ENCODE assay signal across 8 cellular contexts in genomic region chr18:2541925-2542563, GRCh38. TPM values are rescaled to one million over a fixed set of nuclear protein-coding genes. Genes with fewer than 3 reads are reported as not detected.
DNase-seq lines count a peak whose midpoint lies in the region; ATAC-seq and TF ChIP-seq lines count a peak whose summit lies in the region.
"Not testable (repeated sequence)": the region's sequence is repeated elsewhere in the genome, so short reads cannot be mapped to it uniquely, and the experiment has no call there.

No MANE protein-coding gene starts in this region.

- H3K4me3 ChIP-seq in spleen = not testable (repeated sequence)

- not testable (repeated sequence) for H3K27ac ChIP-seq in spleen

- 11 to 15% methylated on average over 3 of the region's 3 CpGs; no CpG with 5 or more reads in 3 of the 5 donors for WGBS in spleen, 5 donors

- ATAC-seq in GM18873 (IDR thresholded peaks at IDR 0.05; ENCODE audit: low FRiP score, unreplicated experiment) (peak; percentile 73), HG03135 (IDR thresholded peaks at IDR 0.05; ENCODE audit: unreplicated experiment) (peak; percentile 52)

- not testable (repeated sequence) for H3K9me3 ChIP-seq in spleen

- peaks cover 0 to 54% (median 4%) of the 10 kb centered on the region in 6 donors for H3K36me3 ChIP-seq in spleen

- DNase-seq in COR-L47 (lab: John Stamatoyannopoulos, UW) = peak; percentile 16
- DNase-seq in NCI-H1694 treated with DMSO at 0.1 percent for 48 hours (lab: John Stamatoyannopoulos, UW) = peak; percentile 63
- DNase-seq in SIG-M5 treated with dmso at 0.1 percent for 504 hours (lab: John Stamatoyannopoulos, UW; ENCODE audit: unreplicated experiment) = peak; percentile 64
- peak; percentile 61 for DNase-seq in dedifferentiated amniotic fluid mesenchymal stem cell (ENCODE audit: extremely low spot score)
- peak; percentile 28 for DNase-seq in kidney glomerular epithelial cell (lab: John Stamatoyannopoulos, UW)
- not testable (repeated sequence) for DNase-seq in spleen

- intact Hi-C loops in spleen (cut with DNase I; ENCODE audit: low total_unique reads) = loop anchor here (10.0 kb wide), 3 partner anchors 207 to 1677 kb away; no protein-coding TSS in a partner anchor

- not testable (repeated sequence) for H3K27me3 ChIP-seq in spleen (replicated peaks in 1 of 7)

- TF ChIP-seq POLR2A in spleen (IDR thresholded peaks at IDR 0.05) = not testable (repeated sequence)

- peaks cover 0 to 13% (median 2%) of the 10 kb centered on the region in 6 donors for H3K4me1 ChIP-seq in spleen

- peak; percentile 44 to 75 (median 67) for TF ChIP-seq CTCF in spleen (IDR thresholded peaks at IDR 0.05 in 8 of 11, conservative IDR thresholded peaks at IDR 0.05 in 3 of 11)

RNA-seq across cellular contexts. Expression of gene METTL4, which starts 29.3 kb away (rescaled TPM):
- total RNA-seq in spleen = 10 to 100 TPM; 12.5 to 30.8 (median 16.9) TPM
- polyA plus RNA-seq in spleen = 10 to 100 TPM in 2 of 3 donors, 1 to 10 TPM in 1; 9.1 to 11.8 (median 10.3) TPM

RNA-seq across cellular contexts. Expression of gene NDC80, which starts 29.3 kb away (rescaled TPM):
- total RNA-seq in spleen = 1 to 10 TPM; 3.4 to 7.3 (median 4.4) TPM
- 1 to 10 TPM; 3.4 to 9.0 (median 4.4) TPM for polyA plus RNA-seq in spleen
